Comparison of ENCODE assay signal across 38 cellular contexts in the genomic region with DNA sequence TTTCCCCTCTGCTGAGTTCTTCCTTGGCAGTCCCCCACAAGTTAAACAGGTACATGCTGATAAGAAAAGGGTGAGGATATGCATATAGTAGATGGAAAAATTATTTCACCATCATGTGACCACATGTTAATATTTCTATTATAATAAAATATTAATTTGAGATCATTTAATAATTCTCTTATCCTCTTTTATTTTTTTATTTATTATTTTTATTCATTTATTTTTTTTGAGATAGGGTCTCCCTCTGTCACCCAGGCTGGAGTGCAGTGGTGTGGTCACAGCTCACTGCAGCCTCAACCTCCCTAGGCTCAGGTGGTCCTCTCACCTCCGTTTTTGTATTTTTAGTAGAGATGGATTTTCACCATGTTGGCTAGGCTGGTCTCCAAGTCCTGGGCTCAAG. TPM values are rescaled to one million over a fixed set of nuclear protein-coding genes. Genes with fewer than 3 reads are reported as not detected.
"Had no signal": no experiment of that assay in that cellular context is flagged by ENCODE, and none has a peak within 500 bp of the region (broad histone marks: within the 10 kb centered on the region; RNA-seq: fewer than 3 reads in every experiment).

No MANE protein-coding gene starts in this region.

- H3K36me3 Mint-ChIP-seq: activated naive CD4-positive, alpha-beta T cell treated with anti-CD3 and anti-CD28 coated beads, Interleukin-2, amount 10 ng/mL, durations not matched to agents 7 days and 5 days; activated naive CD4-positive, alpha-beta T cell treated with anti-CD3 and anti-CD28 coated beads, Interleukin-2, amount 50 U/mL, for 24 hours; activated naive CD4-positive, alpha-beta T cell treated with anti-CD3 and anti-CD28 coated beads, Interleukin-2, amount 50 U/mL, for 72 hours; activated naive CD8-positive, alpha-beta T cell; activated naive CD8-positive, alpha-beta T cell treated with anti-CD3 and anti-CD28 coated beads for 36 hours; activated naive CD8-positive, alpha-beta T cell treated with anti-CD3 and anti-CD28 coated beads, Interleukin-2, amount 10 ng/mL, durations not matched to agents 7 days and 5 days; brain had no signal

- H3K4me1 Mint-ChIP-seq: activated naive CD4-positive, alpha-beta T cell treated with anti-CD3 and anti-CD28 coated beads, Interleukin-2, amount 10 ng/mL, durations not matched to agents 7 days and 5 days; activated naive CD4-positive, alpha-beta T cell treated with anti-CD3 and anti-CD28 coated beads, Interleukin-2, amount 50 U/mL, for 24 hours; activated naive CD8-positive, alpha-beta T cell treated with anti-CD3 and anti-CD28 coated beads for 36 hours; activated naive CD8-positive, alpha-beta T cell treated with anti-CD3 and anti-CD28 coated beads, Interleukin-2, amount 10 ng/mL, durations not matched to agents 7 days and 5 days; activated naive CD8-positive, alpha-beta T cell treated with anti-CD3 and anti-CD28 coated beads, Interleukin-2, amount 50 U/mL, for 24 hours; activated T-helper 17 cell treated with anti-CD3 and anti-CD28 coated beads, Interleukin-2, amount 50 U/mL, for 72 hours; brain; central memory CD8-positive, alpha-beta T cell had no signal

- H3K27ac Mint-ChIP-seq: activated naive CD4-positive, alpha-beta T cell treated with anti-CD3 and anti-CD28 coated beads for 36 hours; activated naive CD4-positive, alpha-beta T cell treated with anti-CD3 and anti-CD28 coated beads, Interleukin-2, amount 10 ng/mL, durations not matched to agents 7 days and 5 days; activated naive CD4-positive, alpha-beta T cell treated with anti-CD3 and anti-CD28 coated beads, Interleukin-2, amount 50 U/mL, for 24 hours; activated naive CD4-positive, alpha-beta T cell treated with anti-CD3 and anti-CD28 coated beads, Interleukin-2, amount 50 U/mL, for 72 hours; activated naive CD8-positive, alpha-beta T cell; activated naive CD8-positive, alpha-beta T cell treated with anti-CD3 and anti-CD28 coated beads for 36 hours; activated naive CD8-positive, alpha-beta T cell treated with anti-CD3 and anti-CD28 coated beads, Interleukin-2, amount 10 ng/mL, durations not matched to agents 7 days and 5 days; activated naive CD8-positive, alpha-beta T cell treated with anti-CD3 and anti-CD28 coated beads, Interleukin-2, amount 50 U/mL, for 24 hours; activated T-cell treated with anti-CD3 and anti-CD28 coated beads, Interleukin-2, amount 50 U/mL, for 24 hours; activated T-cell treated with anti-CD3 and anti-CD28 coated beads, Interleukin-2, amount 50 U/mL, for 72 hours; activated T-helper 1 cell treated with anti-CD3 and anti-CD28 coated beads, Interleukin-12 subunit alpha, Interleukin-12 subunit beta, Interleukin-2, Interleukin-4 antibody, amounts not matched to agents 30 ng/mL and 10 ng/mL and 1 ng/mL, durations not matched to agents 14 hours and 24 hours and 36 hours; activated T-helper 17 cell treated with anti-CD3 and anti-CD28 coated beads, Interleukin-2, amount 50 U/mL, for 72 hours; activated T-helper 2 cell treated with anti-CD3 and anti-CD28 coated beads, Interferon-gamma antibody, Interleukin-2, Interleukin-4, amounts not matched to agents 10 μg/mL and 5 μg/mL and 100 μg/mL, durations not matched to agents 14 hours and 24 hours and 36 hours; brain had no signal

- ATAC-seq: activated naive CD4-positive, alpha-beta T cell treated with anti-CD3 and anti-CD28 coated beads, Interleukin-2, amount 50 U/mL, for 72 hours; activated naive CD8-positive, alpha-beta T cell treated with anti-CD3 and anti-CD28 coated beads, Interleukin-2, amount 50 U/mL, for 24 hours; activated T-cell treated with anti-CD3 and anti-CD28 coated beads, Interleukin-2, amount 50 U/mL, for 4 hours; activated T-cell treated with anti-CD3 and anti-CD28 coated beads, Interleukin-2, amount 50 U/mL, for 72 hours; activated T-helper 17 cell treated with anti-CD3 and anti-CD28 coated beads, Interleukin-2, amount 50 U/mL, for 72 hours; body of pancreas had no signal

- H3K27me3 Mint-ChIP-seq: activated naive CD4-positive, alpha-beta T cell treated with anti-CD3 and anti-CD28 coated beads, Interleukin-2, amount 10 ng/mL, durations not matched to agents 7 days and 5 days; activated naive CD8-positive, alpha-beta T cell; activated naive CD8-positive, alpha-beta T cell treated with anti-CD3 and anti-CD28 coated beads, Interleukin-2, amount 50 U/mL, for 24 hours; activated T-cell treated with anti-CD3 and anti-CD28 coated beads, Interleukin-2, amount 50 U/mL, for 24 hours; activated T-helper 17 cell treated with anti-CD3 and anti-CD28 coated beads, Interleukin-2, amount 50 U/mL, for 72 hours; brain; central memory CD8-positive, alpha-beta T cell had no signal

- H3K9me3 Mint-ChIP-seq: activated naive CD4-positive, alpha-beta T cell treated with anti-CD3 and anti-CD28 coated beads for 36 hours; activated naive CD4-positive, alpha-beta T cell treated with anti-CD3 and anti-CD28 coated beads, Interleukin-2, amount 10 ng/mL, durations not matched to agents 7 days and 5 days; activated naive CD4-positive, alpha-beta T cell treated with anti-CD3 and anti-CD28 coated beads, Interleukin-2, amount 50 U/mL, for 24 hours; activated naive CD8-positive, alpha-beta T cell treated with anti-CD3 and anti-CD28 coated beads for 36 hours; activated naive CD8-positive, alpha-beta T cell treated with anti-CD3 and anti-CD28 coated beads, Interleukin-2, amount 10 ng/mL, durations not matched to agents 7 days and 5 days; activated naive CD8-positive, alpha-beta T cell treated with anti-CD3 and anti-CD28 coated beads, Interleukin-2, amount 50 U/mL, for 24 hours; activated T-cell treated with anti-CD3 and anti-CD28 coated beads, Interleukin-2, amount 50 U/mL, for 4 hours; activated T-helper 2 cell treated with anti-CD3 and anti-CD28 coated beads, Interferon-gamma antibody, Interleukin-2, Interleukin-4, amounts not matched to agents 10 μg/mL and 5 μg/mL and 100 μg/mL, durations not matched to agents 14 hours and 24 hours and 36 hours had no signal

- H3K4me3 ChIP-seq: adrenal gland, ascending aorta, body of pancreas, breast epithelium, cardiac muscle cell had no signal

- DNase-seq: activated effector memory CD4-positive, alpha-beta T cell treated with anti-CD3 and anti-CD28 coated beads, Interleukin-2, amount 50 U/mL, for 16 hours; activated effector memory CD4-positive, alpha-beta T cell treated with Interleukin-2 at 50 U/mL for 16 hours; activated gamma-delta T cell; activated gamma-delta T cell treated with Interleukin-2 at 50 U/mL for 16 hours; activated naive CD4-positive, alpha-beta T cell; activated naive CD4-positive, alpha-beta T cell treated with anti-CD3 and anti-CD28 coated beads for 36 hours; activated naive CD4-positive, alpha-beta T cell treated with anti-CD3 and anti-CD28 coated beads, Interleukin-2, amount 10 ng/mL, durations not matched to agents 7 days and 5 days; activated naive CD4-positive, alpha-beta T cell treated with anti-CD3 and anti-CD28 coated beads, Interleukin-2, amount 50 U/mL, for 16 hours; activated naive CD4-positive, alpha-beta T cell treated with Interleukin-2 at 50 U/mL for 16 hours; activated naive CD8-positive, alpha-beta T cell treated with anti-CD3 and anti-CD28 coated beads for 36 hours; activated naive CD8-positive, alpha-beta T cell treated with anti-CD3 and anti-CD28 coated beads, Interleukin-2, amount 10 ng/mL, durations not matched to agents 7 days and 5 days; activated naive CD8-positive, alpha-beta T cell treated with anti-CD3 and anti-CD28 coated beads, Interleukin-2, amount 50 U/mL, for 24 hours; activated T-cell treated with anti-CD3 and anti-CD28 coated beads, Interleukin-2, amount 50 U/mL, for 1 hour; activated T-cell treated with anti-CD3 and anti-CD28 coated beads, Interleukin-2, amount 50 U/mL, for 24 hours; activated T-cell treated with anti-CD3 and anti-CD28 coated beads, Interleukin-2, amount 50 U/mL, for 4 hours; activated T-cell treated with anti-CD3 and anti-CD28 coated beads, Interleukin-2, amount 50 U/mL, for 48 hours; activated T-cell treated with anti-CD3 and anti-CD28 coated beads, Interleukin-2, amount 50 U/mL, for 72 hours; adrenal gland; amniotic stem cell; amygdala; anterior cingulate cortex; aorta; body of pancreas; brain microvascular endothelial cell; caudate nucleus; central memory CD4-positive, alpha-beta T cell; cerebellar nuclear complex had no signal

- H3K4me3 Mint-ChIP-seq: activated naive CD4-positive, alpha-beta T cell treated with anti-CD3 and anti-CD28 coated beads for 36 hours; activated naive CD4-positive, alpha-beta T cell treated with anti-CD3 and anti-CD28 coated beads, Interleukin-2, amount 10 ng/mL, durations not matched to agents 7 days and 5 days; activated naive CD4-positive, alpha-beta T cell treated with anti-CD3 and anti-CD28 coated beads, Interleukin-2, amount 50 U/mL, for 24 hours; activated naive CD8-positive, alpha-beta T cell; activated naive CD8-positive, alpha-beta T cell treated with anti-CD3 and anti-CD28 coated beads for 36 hours; activated naive CD8-positive, alpha-beta T cell treated with anti-CD3 and anti-CD28 coated beads, Interleukin-2, amount 10 ng/mL, durations not matched to agents 7 days and 5 days; activated naive CD8-positive, alpha-beta T cell treated with anti-CD3 and anti-CD28 coated beads, Interleukin-2, amount 50 U/mL, for 24 hours; activated T-cell treated with anti-CD3 and anti-CD28 coated beads, Interleukin-2, amount 50 U/mL, for 24 hours; activated T-cell treated with anti-CD3 and anti-CD28 coated beads, Interleukin-2, amount 50 U/mL, for 4 hours; activated T-cell treated with anti-CD3 and anti-CD28 coated beads, Interleukin-2, amount 50 U/mL, for 72 hours; activated T-helper 1 cell treated with anti-CD3 and anti-CD28 coated beads, Interleukin-12 subunit alpha, Interleukin-12 subunit beta, Interleukin-2, Interleukin-4 antibody, amounts not matched to agents 30 ng/mL and 10 ng/mL and 1 ng/mL, durations not matched to agents 14 hours and 24 hours and 36 hours; activated T-helper 17 cell treated with anti-CD3 and anti-CD28 coated beads, Interleukin-2, amount 50 U/mL, for 72 hours; brain; central memory CD8-positive, alpha-beta T cell had no signal

RNA-seq across cellular contexts. Expression of gene GLI3, which starts 11.6 kb away (rescaled TPM):
- total RNA-seq: activated naive CD8-positive, alpha-beta T cell treated with anti-CD3 and anti-CD28 coated beads for 36 hours; activated T-helper 1 cell treated with anti-CD3 and anti-CD28 coated beads, Interleukin-12 subunit alpha, Interleukin-12 subunit beta, Interleukin-2, Interleukin-4 antibody, amounts not matched to agents 30 ng/mL and 10 ng/mL and 1 ng/mL, durations not matched to agents 14 hours and 24 hours and 36 hours; activated T-helper 2 cell treated with anti-CD3 and anti-CD28 coated beads, Interferon-gamma antibody, Interleukin-2, Interleukin-4, amounts not matched to agents 10 μg/mL and 5 μg/mL and 100 μg/mL, durations not matched to agents 14 hours and 24 hours and 36 hours had no signal
